ENCODE assay signal across 13 cellular contexts in the genomic region with DNA sequence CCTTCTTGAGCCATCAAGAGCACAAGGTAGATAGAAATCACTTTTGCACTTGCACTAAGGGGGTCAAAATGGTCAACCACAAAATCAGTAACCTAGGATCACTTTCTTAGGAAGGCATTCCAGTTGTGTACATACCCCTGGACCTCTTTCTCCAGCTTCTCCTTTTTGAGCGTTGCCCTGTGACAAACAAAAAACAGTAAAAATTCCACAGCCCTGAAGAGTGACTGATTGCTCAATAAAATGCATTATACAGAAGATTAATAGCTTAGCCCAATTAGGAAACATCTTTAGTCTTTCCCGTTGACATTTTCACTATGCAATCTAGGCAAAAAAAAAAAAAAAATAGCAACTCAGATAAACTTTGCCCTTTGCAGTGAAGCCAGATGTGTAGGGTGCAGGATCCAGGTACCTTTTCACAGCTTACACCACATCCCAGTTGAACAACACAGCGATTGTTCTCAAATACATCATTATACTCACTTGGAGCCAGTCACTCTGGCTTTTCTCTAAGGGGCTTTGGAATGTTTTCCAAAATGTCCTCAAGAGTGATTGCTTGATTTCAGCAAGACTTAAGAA.
"Had no signal": no experiment of that assay in that cellular context is flagged by ENCODE, and none has a peak within 500 bp of the region (broad histone marks: within the 10 kb centered on the region; RNA-seq: fewer than 3 reads in every experiment).

No MANE protein-coding gene starts in this region.

- H3K27me3 ChIP-seq: hepatocyte had no signal

- H3K27ac ChIP-seq: epithelial cell of prostate, hepatocyte, prostate gland had no signal

- H3K36me3 ChIP-seq: prostate gland had no signal

- H3K4me1 ChIP-seq: prostate gland had no signal

- DNase-seq: activated effector memory CD4-positive, alpha-beta T cell treated with Interleukin-2 at 50 U/mL for 16 hours; activated T-cell treated with anti-CD3 and anti-CD28 coated beads, Interleukin-2, amount 50 U/mL, for 1 hour; amygdala; cerebellar nuclear complex; effector memory CD8-positive, alpha-beta T cell; mammary epithelial cell; mucosa of descending colon; naive thymus-derived CD8-positive, alpha-beta T cell; nucleus accumbens; stimulated activated CD4-positive, alpha-beta T cell treated with anti-CD3 and anti-CD28 coated beads, Interleukin-4, amount 100 ng/mL, for 24 hours had no signal

- H3K9me3 ChIP-seq: mucosa of descending colon, prostate gland had no signal

- H3K4me3 ChIP-seq: hepatocyte, mucosa of descending colon, prostate gland had no signal
